In the genomic region with DNA sequence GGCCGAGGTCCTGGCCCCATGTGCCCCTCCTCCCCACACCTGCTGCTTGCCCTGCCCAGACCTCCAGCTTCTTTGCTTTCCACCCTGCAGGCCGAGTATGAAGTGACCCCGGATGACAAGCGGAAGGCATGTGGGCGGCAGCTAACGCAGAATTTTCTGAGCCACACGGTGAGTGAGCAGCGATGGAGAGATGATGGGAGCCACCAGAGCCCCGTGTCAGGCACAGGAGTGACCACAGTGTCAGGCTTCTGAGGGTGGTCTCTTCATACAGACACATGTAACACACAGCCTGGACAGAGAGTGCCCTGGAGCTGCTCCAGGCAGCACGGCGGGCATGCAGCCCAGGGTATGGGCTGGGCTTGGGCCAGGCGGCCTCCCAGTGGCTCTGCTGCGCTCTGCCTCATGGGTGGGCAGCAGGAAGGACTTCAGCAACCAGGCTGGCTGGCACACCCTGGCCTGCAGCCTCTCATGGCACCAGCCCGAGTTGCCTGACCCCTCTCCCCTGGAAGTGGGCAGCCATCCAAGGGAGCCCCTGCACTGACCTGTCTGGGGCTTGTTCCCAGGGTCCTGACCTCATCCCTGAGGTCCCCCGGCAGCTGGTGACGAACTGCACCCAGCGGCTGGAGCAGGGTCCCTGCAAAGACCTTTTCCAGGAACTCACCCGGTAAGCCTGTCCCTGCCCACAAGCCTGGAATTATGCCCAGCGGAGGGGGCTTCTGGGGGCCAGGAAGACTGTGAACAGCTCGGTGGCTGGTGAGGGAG, we compare ENCODE assay signal across 12 cellular contexts. TPM values are rescaled to one million over a fixed set of nuclear protein-coding genes. Genes with fewer than 3 reads are reported as not detected.
A peak's percentile ranks its signal among the peaks of the same experiment; 100 is the strongest.
DNase-seq lines count a peak whose midpoint lies in the region; ATAC-seq and TF ChIP-seq lines count a peak whose summit lies in the region.
"Had no signal": no experiment of that assay in that cellular context is flagged by ENCODE, and none has a peak within 500 bp of the region (broad histone marks: within the 10 kb centered on the region; RNA-seq: fewer than 3 reads in every experiment).

No MANE protein-coding gene starts in this region.

- no peaks in the 10 kb centered on the region for H3K27me3 ChIP-seq in HL-60 (ENCODE audit: insufficient read depth, poor library complexity, severe bottlenecking)
- H3K27me3 ChIP-seq in mononuclear cell (ENCODE audit: insufficient read depth, low read length), result no peaks in the 10 kb centered on the region

- H3K4me1 ChIP-seq in mononuclear cell (ENCODE audit: insufficient read depth, low read length), result peaks cover 89% of the 10 kb centered on the region

- H3K36me3 Mint-ChIP-seq in activated naive CD8-positive, alpha-beta T cell treated with anti-CD3 and anti-CD28 coated beads, Interleukin-2, amount 10 ng/mL, durations not matched to agents 7 days and 5 days, result peaks cover 40% of the 10 kb centered on the region
- peaks cover 14% of the 10 kb centered on the region for H3K36me3 Mint-ChIP-seq in WTC11

- H3K4me3 Mint-ChIP-seq in activated naive CD8-positive, alpha-beta T cell treated with anti-CD3 and anti-CD28 coated beads, Interleukin-2, amount 10 ng/mL, durations not matched to agents 7 days and 5 days, result peak overlapping the region; percentile 94
- no peak overlapping the region for H3K4me3 Mint-ChIP-seq in WTC11

- H3K27me3 Mint-ChIP-seq in activated naive CD8-positive, alpha-beta T cell treated with anti-CD3 and anti-CD28 coated beads, Interleukin-2, amount 10 ng/mL, durations not matched to agents 7 days and 5 days, result no peaks in the 10 kb centered on the region
- no peaks in the 10 kb centered on the region for H3K27me3 Mint-ChIP-seq in WTC11 (ENCODE audit: low read depth)

- H3K4me3 ChIP-seq in HL-60 (replicated peaks; ENCODE audit: insufficient read depth, low read length) (no peak overlapping the region), mononuclear cell (ENCODE audit: low read length) (peak overlapping the region; percentile 1)

- H3K27ac Mint-ChIP-seq in activated naive CD8-positive, alpha-beta T cell treated with anti-CD3 and anti-CD28 coated beads, Interleukin-2, amount 10 ng/mL, durations not matched to agents 7 days and 5 days, result peak overlapping the region; percentile 83
- H3K27ac Mint-ChIP-seq in WTC11, result no peak overlapping the region

- peaks cover 48% of the 10 kb centered on the region for H3K4me1 Mint-ChIP-seq in activated naive CD8-positive, alpha-beta T cell treated with anti-CD3 and anti-CD28 coated beads, Interleukin-2, amount 10 ng/mL, durations not matched to agents 7 days and 5 days
- H3K4me1 Mint-ChIP-seq in WTC11, result peaks cover 11% of the 10 kb centered on the region

- DNase-seq in Ammon's horn (ENCODE audit: low spot score) (peak; percentile 59), HL-60 (ENCODE audit: low read depth in 1 of 2, low spot score in 1 of 2) (no peak), WTC11 (ENCODE audit: low spot score) (no peak), NCI-H69 (lab: John Stamatoyannopoulos, UW) (no peak)
- no peak for DNase-seq in activated naive CD8-positive, alpha-beta T cell treated with anti-CD3 and anti-CD28 coated beads, Interleukin-2, amount 10 ng/mL, durations not matched to agents 7 days and 5 days
- DNase-seq: AML-193, NCI-H1105, SHP77 treated with DMSO at 0.1 percent for 48 hours had no signal

- POLR2A ChIA-PET in activated naive CD8-positive, alpha-beta T cell treated with anti-CD3 and anti-CD28 coated beads, Interleukin-2, amount 10 ng/mL, durations not matched to agents 7 days and 5 days (lab: Charles Lee), result interaction anchor here (0.5 to 10.7 kb wide), 17 partner anchors 9 to 129 kb away, joined by 3 to 312 read pairs (median 5); partner anchors contain the start of genes PDLIM7, PRELID1, PRR7 and RAB24
- POLR2A ChIA-PET in WTC11 (lab: Charles Lee), result no interaction called here

- no peaks in the 10 kb centered on the region for H3K9me3 Mint-ChIP-seq in activated naive CD8-positive, alpha-beta T cell treated with anti-CD3 and anti-CD28 coated beads, Interleukin-2, amount 10 ng/mL, durations not matched to agents 7 days and 5 days
- H3K9me3 Mint-ChIP-seq in WTC11, result no peaks in the 10 kb centered on the region

- no peaks in the 10 kb centered on the region for H3K9me3 ChIP-seq in mononuclear cell (ENCODE audit: low read depth, low read length)

- H3K27ac ChIP-seq in HL-60 (replicated peaks), result peak overlapping the region; percentile 98

- TF ChIP-seq CTCF in HL-60 (IDR thresholded peaks at IDR 0.05; ENCODE audit: insufficient read depth, low read length) (no peak), WTC11 (IDR thresholded peaks at IDR 0.05) (no peak)

- CTCF ChIA-PET in WTC11 (lab: Charles Lee), result interaction anchor here (0.8 to 9.4 kb wide), 9 partner anchors 15 to 125 kb away, joined by 3 to 95 read pairs (median 3); partner anchors contain the start of gene PFN3

- peak; percentile 7 for ATAC-seq in activated naive CD8-positive, alpha-beta T cell treated with anti-CD3 and anti-CD28 coated beads, Interleukin-2, amount 10 ng/mL, durations not matched to agents 7 days and 5 days (ENCODE audit: low read depth)
- ATAC-seq in GM21786 (IDR thresholded peaks at IDR 0.05; ENCODE audit: unreplicated experiment), result no peak
- no peak for ATAC-seq in WTC11
- no peak for ATAC-seq in GM21717 (IDR thresholded peaks at IDR 0.05; ENCODE audit: unreplicated experiment)

TF ChIP-seq in WTC11, 78 proteins besides CTCF, POLR2A, EP300 and RAD21:
- no peak for TF ChIP-seq NFYB (CRISPR knock-in tag; conservative IDR thresholded peaks at IDR 0.05; ENCODE audit: low read depth)
- TF ChIP-seq MYBL2 (CRISPR knock-in tag; IDR thresholded peaks at IDR 0.05), result no peak
- no peak for TF ChIP-seq TEAD4 (CRISPR knock-in tag; IDR thresholded peaks at IDR 0.05)
- no peak for TF ChIP-seq NR3C1 (CRISPR knock-in tag; conservative IDR thresholded peaks at IDR 0.05; ENCODE audit: low read depth)
- no peak for TF ChIP-seq NFATC4 (CRISPR knock-in tag; IDR thresholded peaks at IDR 0.05)
- TF ChIP-seq TEAD1 (CRISPR knock-in tag; IDR thresholded peaks at IDR 0.05), result no peak

RNA-seq across cellular contexts. Expression of gene GRK6, which starts 5.8 kb away (rescaled TPM):
- 100 to 1,000 TPM; 181 to 186 TPM for total RNA-seq in activated naive CD8-positive, alpha-beta T cell treated with anti-CD3 and anti-CD28 coated beads, Interleukin-2, amount 10 ng/mL, durations not matched to agents 7 days and 5 days
- total RNA-seq in mononuclear cell (75.2 TPM), WTC11 (2021) (60.7 to 69.2 TPM (median 61.7 TPM) in 3 replicates)

RNA-seq across cellular contexts. Expression of gene PRR7, which starts 14.3 kb away (rescaled TPM):
- total RNA-seq in activated naive CD8-positive, alpha-beta T cell treated with anti-CD3 and anti-CD28 coated beads, Interleukin-2, amount 10 ng/mL, durations not matched to agents 7 days and 5 days, result 10 to 100 TPM; 10.0 to 10.6 TPM
- total RNA-seq in mononuclear cell (25.8 TPM), WTC11 (2021) (13.1 to 14.7 TPM (median 14.6 TPM) in 3 replicates)

RNA-seq across cellular contexts. Expression of gene F12, which starts 23.0 kb away (rescaled TPM):
- total RNA-seq in activated naive CD8-positive, alpha-beta T cell treated with anti-CD3 and anti-CD28 coated beads, Interleukin-2, amount 10 ng/mL, durations not matched to agents 7 days and 5 days, result 1 to 10 TPM; 2.2 to 2.8 TPM
- total RNA-seq in mononuclear cell (0.52 TPM), WTC11 (2021) (10.0 to 12.8 TPM (median 12.1 TPM) in 3 replicates)

RNA-seq across cellular contexts. Expression of gene PFN3, which starts 31.9 kb away (rescaled TPM):
- not detected for total RNA-seq in activated naive CD8-positive, alpha-beta T cell treated with anti-CD3 and anti-CD28 coated beads, Interleukin-2, amount 10 ng/mL, durations not matched to agents 7 days and 5 days
- total RNA-seq in mononuclear cell (not detected), WTC11 (2021) (0.48 TPM in 1 of 3 replicates, not detected in the others)
- total RNA-seq: fibroblast of lung had no signal

RNA-seq across cellular contexts. Expression of gene DBN1, which starts 41.1 kb away (rescaled TPM):
- 10 to 100 TPM; 82.5 to 87.0 TPM for total RNA-seq in activated naive CD8-positive, alpha-beta T cell treated with anti-CD3 and anti-CD28 coated beads, Interleukin-2, amount 10 ng/mL, durations not matched to agents 7 days and 5 days
- total RNA-seq in mononuclear cell (4.6 TPM), WTC11 (2021) (267 to 288 TPM (median 269 TPM) in 3 replicates)
